In the genomic region with DNA sequence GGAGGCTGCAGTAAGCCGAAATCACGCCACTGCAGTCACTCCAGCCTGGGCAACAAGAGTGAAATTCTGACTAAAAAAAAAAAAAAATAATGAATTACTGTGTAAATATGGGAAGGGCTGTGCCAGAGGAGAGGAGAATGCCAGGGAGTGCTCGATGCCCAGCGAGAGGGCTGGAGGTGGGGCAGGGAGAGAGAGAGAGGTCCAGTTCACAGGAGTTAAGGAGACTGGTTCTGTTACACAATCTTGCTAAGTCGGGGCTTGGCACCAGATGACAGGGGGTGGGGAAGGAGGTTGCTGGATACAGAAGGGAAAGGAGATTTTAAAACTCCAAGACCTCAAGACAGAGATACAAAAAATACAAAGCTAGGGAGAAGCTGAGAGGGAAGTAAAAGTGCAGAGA, we compare ENCODE assay signal across 9 cellular contexts. TPM values are rescaled to one million over a fixed set of nuclear protein-coding genes. Genes with fewer than 3 reads are reported as not detected.
A peak's percentile ranks its signal among the peaks of the same experiment; 100 is the strongest.
DNase-seq lines count a peak whose midpoint lies in the region; ATAC-seq and TF ChIP-seq lines count a peak whose summit lies in the region.
"Had no signal": no experiment of that assay in that cellular context is flagged by ENCODE, and none has a peak within 500 bp of the region (broad histone marks: within the 10 kb centered on the region; RNA-seq: fewer than 3 reads in every experiment).

No MANE protein-coding gene starts in this region.

- H3K9me3 ChIP-seq in Peyer's patch (no peaks in the 10 kb centered on the region), gastroesophageal sphincter (no peaks in the 10 kb centered on the region)

- peak overlapping the region in 3 of 4 donors; percentile 38 to 69 (median 62) for H3K4me3 ChIP-seq in Peyer's patch
- H3K4me3 ChIP-seq in gastroesophageal sphincter: peak overlapping the region; percentile 38 to 59

- 8 to 22% methylated on average over 3 to 5 of the region's 5 CpGs for WGBS in gastroesophageal sphincter (ENCODE audit: low coverage in 1 of 2), 2 donors

- DNase-seq in Calu3 (peak; percentile 52), Peyer's patch (peak in 2 of 3 donors; percentile 66 to 73), putamen (ENCODE audit: low spot score) (peak; percentile 49), NCI-H526 treated with DMSO at 0.1 percent for 48 hours (lab: John Stamatoyannopoulos, UW) (no peak), NCI-H2227 (lab: John Stamatoyannopoulos, UW; ENCODE audit: unreplicated experiment) (no peak)
- DNase-seq: T-helper 1 cell had no signal

- BruUV-seq in Calu3 (replicated peaks; lab: Mats Ljungman, UMichigan): no TSS peak

- CTCF ChIA-PET in Calu3 (lab: Charles Lee): interaction anchor here (0.7 to 1.7 kb wide), 6 partner anchors 11 to 139 kb away, joined by 3 to 8 read pairs (median 4); a partner anchor contains a TSS

- H3K4me3 Mint-ChIP-seq in Calu3 (ENCODE audit: low read depth, unreplicated experiment): peak overlapping the region; percentile 41

- H3K27me3 Mint-ChIP-seq in Calu3 (ENCODE audit: unreplicated experiment): peaks cover 12% of the 10 kb centered on the region

- H3K9me3 Mint-ChIP-seq in Calu3 (ENCODE audit: low read depth, unreplicated experiment): no peaks in the 10 kb centered on the region

- TF ChIP-seq EP300 in gastroesophageal sphincter (IDR thresholded peaks at IDR 0.05): no peak

- peaks cover 19% of the 10 kb centered on the region for H3K36me3 Mint-ChIP-seq in Calu3 (ENCODE audit: insufficient read depth, unreplicated experiment)

- H3K27me3 ChIP-seq in Peyer's patch (no peaks in the 10 kb centered on the region), gastroesophageal sphincter (no peaks in the 10 kb centered on the region)

- ATAC-seq in gastroesophageal sphincter (peak; percentile 79), HG03045 (IDR thresholded peaks at IDR 0.05; ENCODE audit: unreplicated experiment) (no peak), HG02852 (IDR thresholded peaks at IDR 0.05; ENCODE audit: unreplicated experiment) (no peak)

- H3K27ac ChIP-seq in Peyer's patch (peak overlapping the region in 3 of 4 donors; percentile 77 to 91 (median 82)), gastroesophageal sphincter (peak overlapping the region in 3 of 4 donors; percentile 85 to 90 (median 87))

- TF ChIP-seq CTCF in Calu3 (IDR thresholded peaks at IDR 0.05; ENCODE audit: unreplicated experiment) (no peak), Peyer's patch (IDR thresholded peaks at IDR 0.05) (no peak), gastroesophageal sphincter (IDR thresholded peaks at IDR 0.05) (no peak)

- peaks cover 41% of the 10 kb centered on the region for H3K4me1 Mint-ChIP-seq in Calu3 (ENCODE audit: low read depth, unreplicated experiment)

- H3K4me1 ChIP-seq in Peyer's patch (peaks cover 0 to 49% (median 6%) of the 10 kb centered on the region in 4 donors), gastroesophageal sphincter (peaks cover 3 to 64% (median 43%) of the 10 kb centered on the region in 3 donors)

- no peak for TF ChIP-seq POLR2A in Peyer's patch (IDR thresholded peaks at IDR 0.05)
- TF ChIP-seq POLR2A in gastroesophageal sphincter (IDR thresholded peaks at IDR 0.05): no peak

- H3K27ac Mint-ChIP-seq in Calu3 (ENCODE audit: unreplicated experiment): peak overlapping the region; percentile 76

- H3K36me3 ChIP-seq in Peyer's patch (peaks cover 0 to 22% (median 0%) of the 10 kb centered on the region in 3 donors), gastroesophageal sphincter (peaks cover 0 to 30% of the 10 kb centered on the region in 2 donors)

- intact Hi-C loops in Calu3 (cut with micrococcal nuclease; ENCODE audit: unreplicated experiment): no loop called here

RNA-seq across cellular contexts. Expression of a gene that starts 1.2 kb away (rescaled TPM):
- total RNA-seq in Calu3 (2022) (7.8 and 9.8 TPM in 2 replicates), Peyer's patch (100 to 1,000 TPM; 194 to 623 (median 467) TPM), gastroesophageal sphincter (100 to 1,000 TPM in 2 of 4 donors, 10 to 100 TPM in 2; 52.8 to 251 (median 109) TPM)

RNA-seq across cellular contexts. Expression of a gene that starts 24.3 kb away (rescaled TPM):
- total RNA-seq in Calu3 (2022): 82.4 and 88.1 TPM in 2 replicates
- 100 to 1,000 TPM in 1 of 4 donors, 10 to 100 TPM in 3; 35.6 to 187 (median 42.0) TPM for total RNA-seq in Peyer's patch
- total RNA-seq in gastroesophageal sphincter: 10 to 100 TPM; 32.6 to 66.1 (median 44.5) TPM

RNA-seq across cellular contexts. Expression of a gene that starts 28.0 kb away (rescaled TPM):
- total RNA-seq in Calu3 (2022) (355 and 411 TPM in 2 replicates), Peyer's patch (100 to 1,000 TPM; 119 to 223 (median 167) TPM), gastroesophageal sphincter (100 to 1,000 TPM; 192 to 245 (median 232) TPM)

RNA-seq across cellular contexts. Expression of a gene that starts 44.1 kb away (rescaled TPM):
- total RNA-seq in Calu3 (2022) (50.7 and 57.6 TPM in 2 replicates), Peyer's patch (100 to 1,000 TPM in 1 of 4 donors, 10 to 100 TPM in 3; 68.0 to 147 (median 83.7) TPM), gastroesophageal sphincter (100 to 1,000 TPM in 2 of 4 donors, 10 to 100 TPM in 2; 95.0 to 104 (median 97.9) TPM)

Comparison
In these comparisons a context has a peak if more than half of its experiments do, and no peak if none do; other contexts are left out.
1. DNase-seq: peak in Calu3 (single experiment), Peyer's patch (2 of 3) and putamen (single experiment); none in NCI-H526 treated with DMSO at 0.1 percent for 48 hours (single experiment) and NCI-H2227 (single experiment).